In genomic region chr2:84875213-84875560, GRCh38 we compare ENCODE assay signal across 23 cellular contexts. TPM values are rescaled to one million over a fixed set of nuclear protein-coding genes. Genes with fewer than 3 reads are reported as not detected.
DNase-seq lines count a peak whose midpoint lies in the region; ATAC-seq and TF ChIP-seq lines count a peak whose summit lies in the region.
"Had no signal": no experiment of that assay in that cellular context is flagged by ENCODE, and none has a peak within 500 bp of the region (broad histone marks: within the 10 kb centered on the region; RNA-seq: fewer than 3 reads in every experiment).

No MANE protein-coding gene starts in this region.

- no peaks in the 10 kb centered on the region for H3K27me3 Mint-ChIP-seq in activated CD4-positive, alpha-beta T cell treated with anti-CD3 and anti-CD28 coated beads for 36 hours
- H3K27me3 Mint-ChIP-seq in CD4-positive, alpha-beta memory T cell, result no peaks in the 10 kb centered on the region
- H3K27me3 Mint-ChIP-seq in activated T-helper 1 cell treated with anti-CD3 and anti-CD28 coated beads, Interleukin-12 subunit alpha, Interleukin-12 subunit beta, Interleukin-2, Interleukin-4 antibody, amounts not matched to agents 30 ng/mL and 10 ng/mL and 1 ng/mL, durations not matched to agents 14 hours and 24 hours and 36 hours (ENCODE audit: insufficient read depth), result no peaks in the 10 kb centered on the region
- peaks cover 14% of the 10 kb centered on the region for H3K27me3 Mint-ChIP-seq in endothelial cell (ENCODE audit: unreplicated experiment)

- TF ChIP-seq CTCF in endothelial cell (IDR thresholded peaks at IDR 0.05; ENCODE audit: unreplicated experiment) (no peak), suprapubic skin (IDR thresholded peaks at IDR 0.05) (no peak)

- peaks cover 36% of the 10 kb centered on the region for H3K36me3 Mint-ChIP-seq in activated CD4-positive, alpha-beta T cell treated with anti-CD3 and anti-CD28 coated beads for 36 hours (ENCODE audit: low read depth)
- H3K36me3 Mint-ChIP-seq in CD4-positive, alpha-beta memory T cell, result peaks cover 21 to 41% of the 10 kb centered on the region in 2 donors
- H3K36me3 Mint-ChIP-seq in activated T-helper 1 cell treated with anti-CD3 and anti-CD28 coated beads, Interleukin-12 subunit alpha, Interleukin-12 subunit beta, Interleukin-2, Interleukin-4 antibody, amounts not matched to agents 30 ng/mL and 10 ng/mL and 1 ng/mL, durations not matched to agents 14 hours and 24 hours and 36 hours (ENCODE audit: low read depth), result peaks cover 41% of the 10 kb centered on the region
- peaks cover 14% of the 10 kb centered on the region for H3K36me3 Mint-ChIP-seq in endothelial cell (ENCODE audit: low read depth, unreplicated experiment)

- no peak for TF ChIP-seq EP300 in suprapubic skin (IDR thresholded peaks at IDR 0.05)

- ATAC-seq in activated CD4-positive, alpha-beta T cell treated with anti-CD3 and anti-CD28 coated beads for 36 hours, result no peak
- no peak for ATAC-seq in HG02642 (IDR thresholded peaks at IDR 0.05; ENCODE audit: poor library complexity, unreplicated experiment)
- ATAC-seq: HCT116, lower lobe of right lung had no signal

- peak overlapping the region; percentile 16 for H3K27ac ChIP-seq in CD4-positive, alpha-beta memory T cell (ENCODE audit: low read depth, low read length)
- H3K27ac ChIP-seq in suprapubic skin, result no peak overlapping the region
- H3K27ac ChIP-seq: adrenal gland, breast epithelium, lower lobe of right lung, uterus had no signal

- H3K9me3 Mint-ChIP-seq in activated CD4-positive, alpha-beta T cell treated with anti-CD3 and anti-CD28 coated beads for 36 hours (ENCODE audit: low read depth), result peaks cover 4% of the 10 kb centered on the region
- H3K9me3 Mint-ChIP-seq in CD4-positive, alpha-beta memory T cell, result no peaks in the 10 kb centered on the region
- H3K9me3 Mint-ChIP-seq in activated T-helper 1 cell treated with anti-CD3 and anti-CD28 coated beads, Interleukin-12 subunit alpha, Interleukin-12 subunit beta, Interleukin-2, Interleukin-4 antibody, amounts not matched to agents 30 ng/mL and 10 ng/mL and 1 ng/mL, durations not matched to agents 14 hours and 24 hours and 36 hours, result no peaks in the 10 kb centered on the region
- no peaks in the 10 kb centered on the region for H3K9me3 Mint-ChIP-seq in endothelial cell (ENCODE audit: unreplicated experiment)

- no peak overlapping the region for H3K4me3 ChIP-seq in CD4-positive, alpha-beta memory T cell (ENCODE audit: low read length in 2 of 2)
- H3K4me3 ChIP-seq in suprapubic skin, result no peak overlapping the region
- H3K4me3 ChIP-seq: adrenal gland, breast epithelium, lower lobe of right lung, uterus had no signal

- intact Hi-C loops in activated CD4-positive, alpha-beta T cell treated with anti-CD3 and anti-CD28 coated beads for 36 hours (cut with DNase I, micrococcal nuclease), result no loop called here
- intact Hi-C loops in CD4-positive, alpha-beta memory T cell (cut with micrococcal nuclease), result no loop called here
- intact Hi-C loops in activated T-helper 1 cell treated with anti-CD3 and anti-CD28 coated beads, Interleukin-12 subunit alpha, Interleukin-12 subunit beta, Interleukin-2, Interleukin-4 antibody, amounts not matched to agents 30 ng/mL and 10 ng/mL and 1 ng/mL, durations not matched to agents 14 hours and 24 hours and 36 hours (cut with micrococcal nuclease), result loop anchor here (2.0 kb wide), 1 partner anchor 92 kb away; no protein-coding TSS in a partner anchor

- no peak overlapping the region for H3K4me3 Mint-ChIP-seq in activated CD4-positive, alpha-beta T cell treated with anti-CD3 and anti-CD28 coated beads for 36 hours
- peak overlapping the region; percentile 0 to 97 (median 62) for H3K4me3 Mint-ChIP-seq in CD4-positive, alpha-beta memory T cell
- H3K4me3 Mint-ChIP-seq in activated T-helper 1 cell treated with anti-CD3 and anti-CD28 coated beads, Interleukin-12 subunit alpha, Interleukin-12 subunit beta, Interleukin-2, Interleukin-4 antibody, amounts not matched to agents 30 ng/mL and 10 ng/mL and 1 ng/mL, durations not matched to agents 14 hours and 24 hours and 36 hours, result peak overlapping the region; percentile 67
- peak overlapping the region; percentile 9 for H3K4me3 Mint-ChIP-seq in endothelial cell (ENCODE audit: unreplicated experiment)
- H3K4me3 Mint-ChIP-seq: B cell had no signal

- peak overlapping the region; percentile 95 for H3K27ac Mint-ChIP-seq in activated CD4-positive, alpha-beta T cell treated with anti-CD3 and anti-CD28 coated beads for 36 hours
- peak overlapping the region; percentile 65 to 96 (median 86) for H3K27ac Mint-ChIP-seq in CD4-positive, alpha-beta memory T cell
- peak overlapping the region; percentile 88 for H3K27ac Mint-ChIP-seq in activated T-helper 1 cell treated with anti-CD3 and anti-CD28 coated beads, Interleukin-12 subunit alpha, Interleukin-12 subunit beta, Interleukin-2, Interleukin-4 antibody, amounts not matched to agents 30 ng/mL and 10 ng/mL and 1 ng/mL, durations not matched to agents 14 hours and 24 hours and 36 hours
- no peak overlapping the region for H3K27ac Mint-ChIP-seq in endothelial cell (ENCODE audit: unreplicated experiment)
- H3K27ac Mint-ChIP-seq: B cell had no signal

- peaks cover 81% of the 10 kb centered on the region for H3K4me1 ChIP-seq in CD4-positive, alpha-beta memory T cell (ENCODE audit: insufficient read depth, low read length)
- H3K4me1 ChIP-seq in suprapubic skin, result peaks cover 9% of the 10 kb centered on the region

- peaks cover 80% of the 10 kb centered on the region for H3K4me1 Mint-ChIP-seq in activated CD4-positive, alpha-beta T cell treated with anti-CD3 and anti-CD28 coated beads for 36 hours
- H3K4me1 Mint-ChIP-seq in CD4-positive, alpha-beta memory T cell, result peaks cover 59 to 89% (median 75%) of the 10 kb centered on the region in 4 donors
- peaks cover 71% of the 10 kb centered on the region for H3K4me1 Mint-ChIP-seq in activated T-helper 1 cell treated with anti-CD3 and anti-CD28 coated beads, Interleukin-12 subunit alpha, Interleukin-12 subunit beta, Interleukin-2, Interleukin-4 antibody, amounts not matched to agents 30 ng/mL and 10 ng/mL and 1 ng/mL, durations not matched to agents 14 hours and 24 hours and 36 hours (ENCODE audit: low read depth)
- H3K4me1 Mint-ChIP-seq in endothelial cell (ENCODE audit: unreplicated experiment), result no peaks in the 10 kb centered on the region

- DNase-seq in activated CD4-positive, alpha-beta T cell treated with anti-CD3 and anti-CD28 coated beads for 36 hours, result no peak
- DNase-seq in activated CD4-positive, alpha-beta T cell treated with anti-CD3 and anti-CD28 coated beads, Interleukin-2, amount 50 U/mL, for 1 hour, result no peak
- DNase-seq in CD4-positive, alpha-beta memory T cell, result no peak
- no peak for DNase-seq in activated T-helper 1 cell treated with anti-CD3 and anti-CD28 coated beads, Interleukin-12 subunit alpha, Interleukin-12 subunit beta, Interleukin-2, Interleukin-4 antibody, amounts not matched to agents 30 ng/mL and 10 ng/mL and 1 ng/mL, durations not matched to agents 14 hours and 24 hours and 36 hours (ENCODE audit: low spot score)
- DNase-seq in endothelial cell (ENCODE audit: low spot score) (no peak), suprapubic skin (ENCODE audit: low spot score in 2 of 2) (no peak), GM19238 (ENCODE audit: insufficient read length, low spot score) (no peak)
- DNase-seq: activated CD4-positive, CD25-positive, alpha-beta regulatory T cell; dermis blood vessel endothelial cell; erythroblast; lower lobe of right lung; NCI-H1092 treated with DMSO at 0.1 percent for 48 hours; NCI-H2029 treated with DMSO at 0.1 percent for 48 hours; nucleus accumbens; retina; stimulated activated CD4-positive, alpha-beta T cell treated with anti-CD3 and anti-CD28 coated beads, Interleukin-12 subunit alpha, Interleukin-12 subunit beta, amount 100 ng/mL, for 4 hours; T1000; uterus had no signal

- no peak for TF ChIP-seq POLR2A in suprapubic skin (IDR thresholded peaks at IDR 0.05)

- H3K9me3 ChIP-seq in CD4-positive, alpha-beta memory T cell (ENCODE audit: control insufficient read depth in 1 of 2, low read length in 2 of 2), result no peaks in the 10 kb centered on the region
- no peaks in the 10 kb centered on the region for H3K9me3 ChIP-seq in suprapubic skin
- H3K9me3 ChIP-seq: adrenal gland, breast epithelium, lower lobe of right lung, uterus had no signal

- no peaks in the 10 kb centered on the region for H3K27me3 ChIP-seq in CD4-positive, alpha-beta memory T cell (ENCODE audit: insufficient read depth, low read length)
- H3K27me3 ChIP-seq in suprapubic skin, result peaks cover 5% of the 10 kb centered on the region
- H3K27me3 ChIP-seq: uterus had no signal

- peaks cover 7% of the 10 kb centered on the region for H3K36me3 ChIP-seq in CD4-positive, alpha-beta memory T cell (ENCODE audit: insufficient read depth, low read length)
- no peaks in the 10 kb centered on the region for H3K36me3 ChIP-seq in suprapubic skin
- H3K36me3 ChIP-seq: adrenal gland, breast epithelium, lower lobe of right lung, uterus had no signal

- CTCF ChIA-PET in activated CD4-positive, alpha-beta T cell treated with anti-CD3 and anti-CD28 coated beads for 36 hours (lab: Charles Lee), result interaction anchor here (0.7 to 3.2 kb wide), 3 partner anchors 51 to 108 kb away, joined by 3 to 23 read pairs (median 3); no protein-coding TSS in a partner anchor
- CTCF ChIA-PET in CD4-positive, alpha-beta memory T cell (lab: Charles Lee; ENCODE audit: partially characterized antibody), result interaction anchor here (0.6 to 3.8 kb wide), 8 partner anchors 10 to 389 kb away, joined by 3 to 35 read pairs (median 3); no protein-coding TSS in a partner anchor

- POLR2A ChIA-PET in activated CD4-positive, alpha-beta T cell treated with anti-CD3 and anti-CD28 coated beads for 36 hours (lab: Charles Lee), result no interaction called here
- POLR2A ChIA-PET in CD4-positive, alpha-beta memory T cell (lab: Charles Lee; ENCODE audit: partially characterized antibody), result interaction anchor here (0.9 kb wide), 1 partner anchor 34 kb away, joined by 3 read pairs; no protein-coding TSS in a partner anchor

- WGBS in suprapubic skin, result 71% methylated on average over 4 of the region's 4 CpGs

RNA-seq across cellular contexts. Expression of gene TRABD2A, which starts 5.7 kb away (rescaled TPM):
- total RNA-seq in activated CD4-positive, alpha-beta T cell treated with anti-CD3 and anti-CD28 coated beads for 36 hours, result 10 to 100 TPM; 37.2 to 42.2 TPM
- total RNA-seq in CD4-positive, alpha-beta memory T cell, result 10 to 100 TPM; 83.3 to 90.7 TPM
- 10 to 100 TPM; 67.1 to 81.2 TPM for polyA plus RNA-seq in CD4-positive, alpha-beta memory T cell
- total RNA-seq in activated T-helper 1 cell treated with anti-CD3 and anti-CD28 coated beads, Interleukin-12 subunit alpha, Interleukin-12 subunit beta, Interleukin-2, Interleukin-4 antibody, amounts not matched to agents 30 ng/mL and 10 ng/mL and 1 ng/mL, durations not matched to agents 14 hours and 24 hours and 36 hours, result 62.1 and 62.2 TPM in 2 replicates
- total RNA-seq in endothelial cell (ENCODE audit: unreplicated experiment) (7.2 TPM), suprapubic skin (1 to 10 TPM in 2 of 4 donors, under 1 TPM in 1, not detected in 1; 0.68 to 2.4 (median 1.7) TPM)

RNA-seq across cellular contexts. Expression of gene TMSB10, which starts 30.3 kb away (rescaled TPM):
- total RNA-seq in activated CD4-positive, alpha-beta T cell treated with anti-CD3 and anti-CD28 coated beads for 36 hours, result 1,000 to 10,000 TPM; 2,345 to 2,742 TPM
- total RNA-seq in CD4-positive, alpha-beta memory T cell, result 1,000 to 10,000 TPM; 1,218 to 1,245 TPM
- polyA plus RNA-seq in CD4-positive, alpha-beta memory T cell, result 1,000 to 10,000 TPM; 5,559 to 6,561 TPM
- 2,415 and 2,510 TPM in 2 replicates for total RNA-seq in activated T-helper 1 cell treated with anti-CD3 and anti-CD28 coated beads, Interleukin-12 subunit alpha, Interleukin-12 subunit beta, Interleukin-2, Interleukin-4 antibody, amounts not matched to agents 30 ng/mL and 10 ng/mL and 1 ng/mL, durations not matched to agents 14 hours and 24 hours and 36 hours
- 3,500 TPM for total RNA-seq in endothelial cell (ENCODE audit: unreplicated experiment)
- 1,000 to 10,000 TPM in 2 of 4 donors, 100 to 1,000 TPM in 2; 859 to 1,108 (median 964) TPM for total RNA-seq in suprapubic skin
